In the genomic region with DNA sequence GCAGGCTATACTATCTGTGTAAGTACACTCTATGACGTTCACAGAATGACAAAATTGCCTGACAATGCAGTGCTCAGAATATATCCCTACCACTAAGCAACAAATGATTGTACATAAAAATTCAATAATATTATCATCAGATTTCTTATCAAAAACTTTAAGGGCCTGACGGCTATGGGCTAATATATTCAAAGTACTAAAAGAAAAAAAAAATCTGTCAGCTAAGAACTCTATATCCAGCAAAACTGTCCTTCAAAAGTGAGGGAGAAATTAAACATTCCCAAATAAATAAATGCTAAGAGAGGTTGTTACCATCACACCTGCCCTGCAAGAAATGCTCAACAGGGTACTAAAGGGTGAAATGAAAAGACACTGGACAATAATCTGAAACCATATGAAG, we compare ENCODE assay signal across 2 cellular contexts.
TF ChIP-seq lines count a peak whose summit lies in the region.

No MANE protein-coding gene starts in this region.

TF ChIP-seq in HEK293, 187 proteins besides CTCF, POLR2A, EP300 and RAD21 (continued from another document):
- no peak for TF ChIP-seq SP7 (tag by site-specific recombination; IDR thresholded peaks at IDR 0.05)
- TF ChIP-seq ZNF366 (tag by site-specific recombination; conservative IDR thresholded peaks at IDR 0.05) = no peak
- TF ChIP-seq ZNF560 (tag by site-specific recombination; IDR thresholded peaks at IDR 0.05; ENCODE audit: borderline replicate concordance) = no peak
- peak; percentile 90 for TF ChIP-seq SETDB1 (IDR thresholded peaks at IDR 0.05; ENCODE audit: insufficient read length, low read length)

TF ChIP-seq in WTC11, 78 proteins besides CTCF, POLR2A, EP300 and RAD21 (continued from another document):
- TF ChIP-seq, protein P1, sequence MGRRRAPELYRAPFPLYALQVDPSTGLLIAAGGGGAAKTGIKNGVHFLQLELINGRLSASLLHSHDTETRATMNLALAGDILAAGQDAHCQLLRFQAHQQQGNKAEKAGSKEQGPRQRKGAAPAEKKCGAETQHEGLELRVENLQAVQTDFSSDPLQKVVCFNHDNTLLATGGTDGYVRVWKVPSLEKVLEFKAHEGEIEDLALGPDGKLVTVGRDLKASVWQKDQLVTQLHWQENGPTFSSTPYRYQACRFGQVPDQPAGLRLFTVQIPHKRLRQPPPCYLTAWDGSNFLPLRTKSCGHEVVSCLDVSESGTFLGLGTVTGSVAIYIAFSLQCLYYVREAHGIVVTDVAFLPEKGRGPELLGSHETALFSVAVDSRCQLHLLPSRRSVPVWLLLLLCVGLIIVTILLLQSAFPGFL (CRISPR knock-in tag; IDR thresholded peaks at IDR 0.05; ENCODE audit: borderline replicate concordance) = no peak
- TF ChIP-seq, protein P2, sequence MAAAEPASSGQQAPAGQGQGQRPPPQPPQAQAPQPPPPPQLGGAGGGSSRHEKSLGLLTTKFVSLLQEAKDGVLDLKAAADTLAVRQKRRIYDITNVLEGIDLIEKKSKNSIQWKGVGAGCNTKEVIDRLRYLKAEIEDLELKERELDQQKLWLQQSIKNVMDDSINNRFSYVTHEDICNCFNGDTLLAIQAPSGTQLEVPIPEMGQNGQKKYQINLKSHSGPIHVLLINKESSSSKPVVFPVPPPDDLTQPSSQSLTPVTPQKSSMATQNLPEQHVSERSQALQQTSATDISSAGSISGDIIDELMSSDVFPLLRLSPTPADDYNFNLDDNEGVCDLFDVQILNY (CRISPR knock-in tag; IDR thresholded peaks at IDR 0.05) = no peak
- TF ChIP-seq, protein P3, sequence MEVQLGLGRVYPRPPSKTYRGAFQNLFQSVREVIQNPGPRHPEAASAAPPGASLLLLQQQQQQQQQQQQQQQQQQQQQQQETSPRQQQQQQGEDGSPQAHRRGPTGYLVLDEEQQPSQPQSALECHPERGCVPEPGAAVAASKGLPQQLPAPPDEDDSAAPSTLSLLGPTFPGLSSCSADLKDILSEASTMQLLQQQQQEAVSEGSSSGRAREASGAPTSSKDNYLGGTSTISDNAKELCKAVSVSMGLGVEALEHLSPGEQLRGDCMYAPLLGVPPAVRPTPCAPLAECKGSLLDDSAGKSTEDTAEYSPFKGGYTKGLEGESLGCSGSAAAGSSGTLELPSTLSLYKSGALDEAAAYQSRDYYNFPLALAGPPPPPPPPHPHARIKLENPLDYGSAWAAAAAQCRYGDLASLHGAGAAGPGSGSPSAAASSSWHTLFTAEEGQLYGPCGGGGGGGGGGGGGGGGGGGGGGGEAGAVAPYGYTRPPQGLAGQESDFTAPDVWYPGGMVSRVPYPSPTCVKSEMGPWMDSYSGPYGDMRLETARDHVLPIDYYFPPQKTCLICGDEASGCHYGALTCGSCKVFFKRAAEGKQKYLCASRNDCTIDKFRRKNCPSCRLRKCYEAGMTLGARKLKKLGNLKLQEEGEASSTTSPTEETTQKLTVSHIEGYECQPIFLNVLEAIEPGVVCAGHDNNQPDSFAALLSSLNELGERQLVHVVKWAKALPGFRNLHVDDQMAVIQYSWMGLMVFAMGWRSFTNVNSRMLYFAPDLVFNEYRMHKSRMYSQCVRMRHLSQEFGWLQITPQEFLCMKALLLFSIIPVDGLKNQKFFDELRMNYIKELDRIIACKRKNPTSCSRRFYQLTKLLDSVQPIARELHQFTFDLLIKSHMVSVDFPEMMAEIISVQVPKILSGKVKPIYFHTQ (CRISPR knock-in tag; IDR thresholded peaks at IDR 0.05) = no peak
